In genomic region chr2:199261936-199262335, GRCh38 we compare ENCODE assay signal across 17 cellular contexts.
"Had no signal": no experiment of that assay in that cellular context is flagged by ENCODE, and none has a peak within 500 bp of the region (broad histone marks: within the 10 kb centered on the region; RNA-seq: fewer than 3 reads in every experiment).

No MANE protein-coding gene starts in this region.

- H3K4me1 Mint-ChIP-seq: naive B cell; nephron; stimulated activated naive B cell treated with anti-CD40 and anti-IgM and Interleukin-4, amounts not matched to agents 10 μg/mL and 1 μg/mL and 100 μg/mL, for 72 hours; stimulated activated naive CD8-positive, alpha-beta T cell treated with anti-CD3 and anti-CD28 coated beads, Interleukin-15, amount 100 ng/mL, for 72 hours had no signal

- H3K4me3 ChIP-seq: esophagus squamous epithelium, gastroesophageal sphincter, left ventricle myocardium inferior, lower lobe of right lung, thoracic aorta, transverse colon had no signal

- H3K27ac ChIP-seq: esophagus squamous epithelium, gastroesophageal sphincter, left ventricle myocardium inferior, lower lobe of right lung, neutrophil, thoracic aorta, transverse colon had no signal

- H3K4me3 Mint-ChIP-seq: dendritic cell treated with granulocyte-macrophage colony-stimulating factor and Interleukin-4, amounts not matched to agents 40 ng/mL and 50 ng/mL, for 4 days; naive B cell; nephron; stimulated activated naive B cell treated with anti-CD40 and anti-IgM and Interleukin-4, amounts not matched to agents 10 μg/mL and 1 μg/mL and 100 μg/mL, for 72 hours; stimulated activated naive CD8-positive, alpha-beta T cell treated with anti-CD3 and anti-CD28 coated beads, Interleukin-15, amount 100 ng/mL, for 72 hours had no signal

- H3K27me3 ChIP-seq: esophagus squamous epithelium, gastroesophageal sphincter, neutrophil, transverse colon had no signal

- H3K4me1 ChIP-seq: esophagus squamous epithelium, gastroesophageal sphincter, left ventricle myocardium inferior, lower lobe of right lung, transverse colon had no signal

- H3K27ac Mint-ChIP-seq: dendritic cell treated with granulocyte-macrophage colony-stimulating factor and Interleukin-4, amounts not matched to agents 40 ng/mL and 50 ng/mL, for 4 days; naive B cell; nephron; stimulated activated naive B cell treated with anti-CD40 and anti-IgM and Interleukin-4, amounts not matched to agents 10 μg/mL and 1 μg/mL and 100 μg/mL, for 72 hours; stimulated activated naive CD8-positive, alpha-beta T cell treated with anti-CD3 and anti-CD28 coated beads, Interleukin-15, amount 100 ng/mL, for 72 hours had no signal

- ATAC-seq: gastroesophageal sphincter; lower lobe of right lung; sciatic nerve; stimulated activated naive B cell treated with anti-CD40 and anti-IgM and Interleukin-4, amounts not matched to agents 10 μg/mL and 1 μg/mL and 100 μg/mL, for 72 hours; stimulated activated naive CD8-positive, alpha-beta T cell treated with anti-CD3 and anti-CD28 coated beads, Interleukin-15, amount 100 ng/mL, for 72 hours had no signal

- H3K27me3 Mint-ChIP-seq: dendritic cell treated with granulocyte-macrophage colony-stimulating factor and Interleukin-4, amounts not matched to agents 40 ng/mL and 50 ng/mL, for 4 days; naive B cell; stimulated activated naive B cell treated with anti-CD40 and anti-IgM and Interleukin-4, amounts not matched to agents 10 μg/mL and 1 μg/mL and 100 μg/mL, for 72 hours had no signal

- DNase-seq: esophagus squamous epithelium; glutamatergic neuron; left ventricle myocardium inferior; lower lobe of right lung; mesenchymal stem cell; naive B cell; stimulated activated CD4-positive, alpha-beta T cell treated with anti-CD3 and anti-CD28 coated beads, Interleukin-2, amount 100 ng/mL, for 24 hours; stimulated activated CD4-positive, alpha-beta T cell treated with anti-CD3 and anti-CD28 coated beads, Interleukin-4, amount 100 ng/mL, for 4 hours; stimulated activated naive B cell treated with anti-CD40 and anti-IgM and Interleukin-4, amounts not matched to agents 10 μg/mL and 1 μg/mL and 100 μg/mL, for 72 hours; stimulated activated naive CD8-positive, alpha-beta T cell treated with anti-CD3 and anti-CD28 coated beads, Interleukin-15, amount 100 ng/mL, for 72 hours; transverse colon had no signal

- H3K36me3 Mint-ChIP-seq: stimulated activated naive B cell treated with anti-CD40 and anti-IgM and Interleukin-4, amounts not matched to agents 10 μg/mL and 1 μg/mL and 100 μg/mL, for 72 hours had no signal

- H3K9me3 ChIP-seq: neutrophil had no signal

- H3K36me3 ChIP-seq: esophagus squamous epithelium, gastroesophageal sphincter, left ventricle myocardium inferior, lower lobe of right lung, neutrophil, thoracic aorta, transverse colon had no signal
